18 cellular contexts compared by ENCODE assay signal in genomic region chr22:30017824-30018223, GRCh38.
DNase-seq lines count a peak whose midpoint lies in the region; ATAC-seq, FAIRE-seq and TF ChIP-seq lines count a peak whose summit lies in the region.
"Had no signal": no experiment of that assay in that cellular context is flagged by ENCODE, and none has a peak within 500 bp of the region (broad histone marks: within the 10 kb centered on the region; RNA-seq: fewer than 3 reads in every experiment).

No MANE protein-coding gene starts in this region.

- H3K36me3 ChIP-seq in GM23248 (ENCODE audit: low read depth) (peaks cover 12% of the 10 kb centered on the region; the same call in 1 of the 2 replicates), astrocyte (ENCODE audit: insufficient read depth, low read length) (peaks cover 17% of the 10 kb centered on the region)

- no peak for ATAC-seq in GM18868 (IDR thresholded peaks at IDR 0.05; ENCODE audit: unreplicated experiment)
- ATAC-seq: A549; CD8-positive, alpha-beta T cell; GM23338 had no signal

- H3K4me1 ChIP-seq in GM23248 (ENCODE audit: insufficient read depth) (peaks cover 38% of the 10 kb centered on the region), astrocyte (ENCODE audit: insufficient read depth, low read length) (peaks cover 25% of the 10 kb centered on the region)
- H3K4me1 ChIP-seq: A549 had no signal

- no peak overlapping the region for H3K4me3 ChIP-seq in GM23248
- no peak overlapping the region for H3K4me3 ChIP-seq in astrocyte (ENCODE audit: insufficient read depth, low read depth, low read length)
- H3K4me3 ChIP-seq: A549; BLaER1 treated with 17β-estradiol and CSF1 and Interleukin-3, amounts not matched to agents 10 nM and 100 nM; GM23338 had no signal

- no peak overlapping the region; the same call in 1 of the 2 replicates for H3K27ac ChIP-seq in GM23248
- H3K27ac ChIP-seq in astrocyte (ENCODE audit: low read depth, low read length), result no peak overlapping the region
- H3K27ac ChIP-seq: 22Rv1; A549; BLaER1 treated with 17β-estradiol and CSF1 and Interleukin-3, amounts not matched to agents 10 nM and 100 nM; HL-60 had no signal

- peak; percentile 17 for DNase-seq in NCI-H2171 treated with DMSO at 0.1 percent for 48 hours (lab: John Stamatoyannopoulos, UW)
- DNase-seq in NCI-H2171 (lab: John Stamatoyannopoulos, UW), result no peak
- no peak for DNase-seq in GM23248
- DNase-seq in astrocyte (ENCODE audit: low read depth), result no peak
- peak; percentile 76 for DNase-seq in osteocyte (ENCODE audit: extremely low spot score, unreplicated experiment)
- DNase-seq in mesenteric fat pad (ENCODE audit: low spot score), result no peak
- no peak for DNase-seq in GM13976 (ENCODE audit: low spot score)
- DNase-seq: Calu3; CD8-positive, alpha-beta T cell; DMS79 treated with DMSO at 0.1 percent for 48 hours; GF-D8 had no signal

- no peaks in the 10 kb centered on the region for H4K20me1 ChIP-seq in GM23248 (ENCODE audit: insufficient read depth)
- peaks cover 6% of the 10 kb centered on the region for H4K20me1 ChIP-seq in astrocyte (ENCODE audit: insufficient read depth, low read length)

- H3K4me1 Mint-ChIP-seq in astrocyte (ENCODE audit: low read depth, unreplicated experiment) (peaks cover 20% of the 10 kb centered on the region), osteocyte (ENCODE audit: unreplicated experiment) (no peaks in the 10 kb centered on the region)
- H3K4me1 Mint-ChIP-seq: GM23338 had no signal

- H3K27ac Mint-ChIP-seq in astrocyte (ENCODE audit: unreplicated experiment), result peak overlapping the region; percentile 67
- H3K27ac Mint-ChIP-seq in osteocyte (ENCODE audit: unreplicated experiment), result no peak overlapping the region
- H3K27ac Mint-ChIP-seq: CD8-positive, alpha-beta T cell; GM23338 had no signal

- H3K27me3 Mint-ChIP-seq in astrocyte (ENCODE audit: low read depth, unreplicated experiment) (no peaks in the 10 kb centered on the region), osteocyte (ENCODE audit: unreplicated experiment) (no peaks in the 10 kb centered on the region)

- H3K79me2 ChIP-seq in GM23248 (ENCODE audit: insufficient read depth) (no peaks in the 10 kb centered on the region), astrocyte (ENCODE audit: insufficient read depth, low read length) (no peaks in the 10 kb centered on the region)

- no peaks in the 10 kb centered on the region for H3K9me3 ChIP-seq in GM23248 (ENCODE audit: low read depth)
- no peaks in the 10 kb centered on the region for H3K9me3 ChIP-seq in astrocyte (ENCODE audit: insufficient read depth, low read depth, low read length)
- H3K9me3 ChIP-seq: A549; BLaER1 treated with 17β-estradiol and CSF1 and Interleukin-3, amounts not matched to agents 10 nM and 100 nM had no signal

- no peak for FAIRE-seq in astrocyte (lab: Jason Lieb, UNC)
- FAIRE-seq: A549, H54 had no signal

- WGBS in GM23248 (ENCODE audit: low coverage in 1 of 2, low lambda C conversion rate in 2 of 2, missing lambda C conversion rate in 2 of 2), 2 experiments, result 76 to 85% methylated on average over 4 of the region's 4 CpGs

- no peaks in the 10 kb centered on the region for H3K9me3 Mint-ChIP-seq in astrocyte (ENCODE audit: unreplicated experiment)
- no peaks in the 10 kb centered on the region for H3K9me3 Mint-ChIP-seq in osteocyte (ENCODE audit: unreplicated experiment)
- H3K9me3 Mint-ChIP-seq: CD8-positive, alpha-beta T cell; GM23338 had no signal

- H3K9me2 ChIP-seq in GM23248 (ENCODE audit: insufficient read depth), result no peaks in the 10 kb centered on the region

- H3K4me2 ChIP-seq in GM23248 (ENCODE audit: unreplicated experiment) (peak overlapping the region; percentile 2), astrocyte (ENCODE audit: low read length) (peak overlapping the region; percentile 3)
- H3K4me2 ChIP-seq: A549, GM23338 had no signal

- no peak overlapping the region for H3K4me3 Mint-ChIP-seq in astrocyte (ENCODE audit: unreplicated experiment)
- no peak overlapping the region for H3K4me3 Mint-ChIP-seq in osteocyte (ENCODE audit: unreplicated experiment)
- H3K4me3 Mint-ChIP-seq: CD8-positive, alpha-beta T cell; GM23338 had no signal

- H3K27me3 ChIP-seq in GM23248 (replicated peaks; ENCODE audit: insufficient read depth) (no peaks in the 10 kb centered on the region), astrocyte (ENCODE audit: insufficient read depth, low read length) (no peaks in the 10 kb centered on the region)
- H3K27me3 ChIP-seq: BLaER1 treated with 17β-estradiol and CSF1 and Interleukin-3, amounts not matched to agents 10 nM and 100 nM had no signal

- H3K9ac ChIP-seq in GM23248, result no peak overlapping the region
- no peak overlapping the region for H3K9ac ChIP-seq in astrocyte (ENCODE audit: low read length)
- H3K9ac ChIP-seq: BLaER1 treated with 17β-estradiol and CSF1 and Interleukin-3, amounts not matched to agents 10 nM and 100 nM had no signal

- peaks cover 35% of the 10 kb centered on the region for H3F3A ChIP-seq in GM23248 (ENCODE audit: insufficient read depth)

- peaks cover 45% of the 10 kb centered on the region for H3K36me3 Mint-ChIP-seq in astrocyte (ENCODE audit: low read depth, unreplicated experiment)
- peaks cover 49% of the 10 kb centered on the region for H3K36me3 Mint-ChIP-seq in osteocyte (ENCODE audit: unreplicated experiment)

- H2AFZ ChIP-seq in GM23248, result no peak overlapping the region
- no peak overlapping the region for H2AFZ ChIP-seq in astrocyte (ENCODE audit: low read depth, low read length)
- H2AFZ ChIP-seq: GM23338 had no signal

- TF ChIP-seq CTCF in astrocyte (IDR thresholded peaks at IDR 0.05; ENCODE audit: insufficient read depth, low read depth, low read length) (no peak), osteocyte (IDR thresholded peaks at IDR 0.05) (no peak), GM13976 (IDR thresholded peaks at IDR 0.05; ENCODE audit: borderline replicate concordance, control extremely low read depth, extremely low read depth, insufficient read depth, missing control alignments) (no peak)

- in situ Hi-C loops in GM23248 (cut with MboI), result no loop called here
- in situ Hi-C loops in GM13976 (cut with MboI; ENCODE audit: low sequenced_read_pairs, unreplicated experiment), result loop anchor here (25.0 kb wide), 1 partner anchor 381 kb away; no protein-coding TSS in a partner anchor

Comparison
In these comparisons a context has a peak if more than half of its experiments do, and no peak if none do; other contexts are left out.
1. DNase-seq: peak in NCI-H2171 treated with DMSO at 0.1 percent for 48 hours (single experiment) and osteocyte (single experiment); none in NCI-H2171 (single experiment), GM23248 (single experiment), astrocyte (single experiment), mesenteric fat pad (single experiment) and GM13976 (single experiment).